ENCODE assay signal across 34 cellular contexts in the genomic region with DNA sequence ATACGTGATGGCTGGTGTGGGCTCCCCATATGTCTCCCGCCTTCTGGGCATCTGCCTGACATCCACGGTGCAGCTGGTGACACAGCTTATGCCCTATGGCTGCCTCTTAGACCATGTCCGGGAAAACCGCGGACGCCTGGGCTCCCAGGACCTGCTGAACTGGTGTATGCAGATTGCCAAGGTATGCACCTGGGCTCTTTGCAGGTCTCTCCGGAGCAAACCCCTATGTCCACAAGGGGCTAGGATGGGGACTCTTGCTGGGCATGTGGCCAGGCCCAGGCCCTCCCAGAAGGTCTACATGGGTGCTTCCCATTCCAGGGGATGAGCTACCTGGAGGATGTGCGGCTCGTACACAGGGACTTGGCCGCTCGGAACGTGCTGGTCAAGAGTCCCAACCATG. TPM values are rescaled to one million over a fixed set of nuclear protein-coding genes. Genes with fewer than 3 reads are reported as not detected.
"Had no signal": no experiment of that assay in that cellular context is flagged by ENCODE, and none has a peak within 500 bp of the region (broad histone marks: within the 10 kb centered on the region; RNA-seq: fewer than 3 reads in every experiment).

No MANE protein-coding gene starts in this region.

- H3K27ac Mint-ChIP-seq: activated B cell treated with CpG ODN at 0.5 μM for 24 hours; activated CD4-positive, alpha-beta memory T cell treated with anti-CD3 and anti-CD28 coated beads for 36 hours; activated naive CD4-positive, alpha-beta T cell treated with anti-CD3 and anti-CD28 coated beads for 36 hours; activated naive CD4-positive, alpha-beta T cell treated with anti-CD3 and anti-CD28 coated beads, Interleukin-2, amount 50 U/mL, for 72 hours; activated T-cell treated with anti-CD3 and anti-CD28 coated beads, Interleukin-2, amount 50 U/mL, for 72 hours; brain had no signal

- H3K27me3 Mint-ChIP-seq: activated B cell treated with CpG ODN at 0.5 μM for 24 hours; activated CD4-positive, alpha-beta memory T cell treated with anti-CD3 and anti-CD28 coated beads for 36 hours; brain; T-cell had no signal

- H3K9me3 ChIP-seq: adrenal gland, MG63 had no signal

- ATAC-seq: activated naive CD4-positive, alpha-beta T cell treated with anti-CD3 and anti-CD28 coated beads, Interleukin-2, amount 50 U/mL, for 72 hours; activated T-cell treated with anti-CD3 and anti-CD28 coated beads, Interleukin-2, amount 50 U/mL, for 72 hours; Panc1; SK-N-SH treated with all-trans-retinoic acid at 6 μM for 48 hours; T-cell had no signal

- H3K9me3 Mint-ChIP-seq: activated B cell treated with CpG ODN at 0.5 μM for 24 hours; activated CD4-positive, alpha-beta memory T cell treated with anti-CD3 and anti-CD28 coated beads for 36 hours; activated naive CD4-positive, alpha-beta T cell treated with anti-CD3 and anti-CD28 coated beads for 36 hours; activated naive CD4-positive, alpha-beta T cell treated with anti-CD3 and anti-CD28 coated beads, Interleukin-2, amount 50 U/mL, for 72 hours; activated T-cell treated with anti-CD3 and anti-CD28 coated beads, Interleukin-2, amount 50 U/mL, for 72 hours; brain; T-cell had no signal

- H3K4me3 Mint-ChIP-seq: activated B cell treated with CpG ODN at 0.5 μM for 24 hours; activated CD4-positive, alpha-beta memory T cell treated with anti-CD3 and anti-CD28 coated beads for 36 hours; activated naive CD4-positive, alpha-beta T cell treated with anti-CD3 and anti-CD28 coated beads for 36 hours; activated T-cell treated with anti-CD3 and anti-CD28 coated beads, Interleukin-2, amount 50 U/mL, for 72 hours; T-cell had no signal

- H3K36me3 ChIP-seq: adrenal gland had no signal

- DNase-seq: activated B cell treated with CpG ODN at 0.5 μM for 24 hours; activated CD4-positive, alpha-beta memory T cell treated with anti-CD3 and anti-CD28 coated beads for 36 hours; activated CD4-positive, alpha-beta T cell treated with anti-CD3 and anti-CD28 coated beads for 4 hours; activated CD4-positive, alpha-beta T cell treated with anti-CD3 and anti-CD28 coated beads, Interleukin-2, amount 50 U/mL, for 1 hour; activated CD4-positive, CD25-positive, alpha-beta regulatory T cell treated with anti-CD3 and anti-CD28 coated beads, Interleukin-2, amount 50 U/mL, for 72 hours; activated CD8-positive, alpha-beta memory T cell treated with anti-CD3 and anti-CD28 coated beads, Interleukin-2, amount 50 U/mL, for 4 hours; activated gamma-delta T cell treated with Interleukin-2 at 50 U/mL for 16 hours; activated naive CD4-positive, alpha-beta T cell treated with anti-CD3 and anti-CD28 coated beads for 36 hours; activated T-cell treated with anti-CD3 and anti-CD28 coated beads, Interleukin-2, amount 50 U/mL, for 72 hours; adrenal gland; central memory CD4-positive, alpha-beta T cell; Kasumi-1; KG1; MG63; NCI-H1048; NCI-H1105 treated with DMSO at 0.1 percent for 48 hours; NCI-H1436; NCI-H1694; NCI-H2029; NCI-H345; NCI-H524 treated with DMSO at 0.1 percent for 48 hours; RPMI8226; SIG-M5; T-cell; T-helper 2 cell; T-helper 9 cell had no signal

- H3K27ac ChIP-seq: adrenal gland, VCaP had no signal

- H3K27me3 ChIP-seq: adrenal gland, MG63 had no signal

- H3K4me3 ChIP-seq: adrenal gland, MG63 had no signal

RNA-seq across cellular contexts. Expression of gene GRB7, which starts 13.0 kb away (rescaled TPM):
- total RNA-seq: cerebellum had no signal

RNA-seq across cellular contexts. Expression of gene PNMT, which starts 56.5 kb away (rescaled TPM):
- total RNA-seq: activated B cell treated with CpG ODN at 0.5 μM for 24 hours; activated CD4-positive, alpha-beta memory T cell treated with anti-CD3 and anti-CD28 coated beads for 36 hours; activated naive CD4-positive, alpha-beta T cell treated with anti-CD3 and anti-CD28 coated beads for 36 hours; NCI-H460; SK-MEL-5 had no signal
